In the genomic region with DNA sequence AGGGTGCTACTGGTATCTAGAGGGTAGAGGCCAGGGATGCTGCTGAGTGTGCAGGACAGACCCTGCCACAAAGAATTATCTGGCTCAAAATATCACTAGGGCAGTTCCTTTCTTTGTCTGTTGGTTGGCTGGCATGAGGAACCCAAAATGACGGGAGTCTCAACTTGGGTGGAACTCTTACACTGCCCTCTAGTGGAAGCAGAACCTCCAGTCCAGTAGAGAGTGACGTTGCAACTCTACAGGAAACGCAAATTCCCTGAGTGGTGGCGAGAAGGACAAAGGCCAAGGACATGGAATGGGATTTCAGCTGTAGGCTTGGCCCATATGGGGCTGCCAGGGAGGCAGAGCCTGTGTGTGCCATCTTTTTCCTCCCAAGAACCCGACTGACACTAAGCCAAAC, we compare ENCODE assay signal across 1 cellular context.
TF ChIP-seq lines count a peak whose summit lies in the region.

No MANE protein-coding gene starts in this region.

TF ChIP-seq in IMR-90, 13 proteins besides CTCF, POLR2A, EP300 and RAD21 (continued from another document):
- no peak for TF ChIP-seq MAZ (IDR thresholded peaks at IDR 0.05; ENCODE audit: borderline replicate concordance, low read depth, low read length)
- no peak for TF ChIP-seq BHLHE40 (IDR thresholded peaks at IDR 0.05; ENCODE audit: low read depth, low read length)
- TF ChIP-seq CEBPB (IDR thresholded peaks at IDR 0.05; ENCODE audit: low read depth, low read length), result no peak
- TF ChIP-seq MAFK (IDR thresholded peaks at IDR 0.05; ENCODE audit: low read depth, low read length), result no peak
- no peak for TF ChIP-seq MXI1 (IDR thresholded peaks at IDR 0.05; ENCODE audit: borderline replicate concordance, low read depth, low read length)
- no peak for TF ChIP-seq SMC3 (IDR thresholded peaks at IDR 0.05; ENCODE audit: low read depth, low read length)
- no peak for TF ChIP-seq FOS (IDR thresholded peaks at IDR 0.05; ENCODE audit: low read depth, low read length)
- TF ChIP-seq ELK1 (IDR thresholded peaks at IDR 0.05; ENCODE audit: borderline replicate concordance, low read depth, low read length), result no peak
- no peak for TF ChIP-seq RFX5 (IDR thresholded peaks at IDR 0.05; ENCODE audit: low read depth, low read length)
- TF ChIP-seq, protein P1, sequence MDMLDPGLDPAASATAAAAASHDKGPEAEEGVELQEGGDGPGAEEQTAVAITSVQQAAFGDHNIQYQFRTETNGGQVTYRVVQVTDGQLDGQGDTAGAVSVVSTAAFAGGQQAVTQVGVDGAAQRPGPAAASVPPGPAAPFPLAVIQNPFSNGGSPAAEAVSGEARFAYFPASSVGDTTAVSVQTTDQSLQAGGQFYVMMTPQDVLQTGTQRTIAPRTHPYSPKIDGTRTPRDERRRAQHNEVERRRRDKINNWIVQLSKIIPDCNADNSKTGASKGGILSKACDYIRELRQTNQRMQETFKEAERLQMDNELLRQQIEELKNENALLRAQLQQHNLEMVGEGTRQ (IDR thresholded peaks at IDR 0.05; ENCODE audit: low read depth, low read length), result no peak
